ENCODE assay signal across 27 cellular contexts in genomic region chr3:30530084-30530483, GRCh38.
"Had no signal": no experiment of that assay in that cellular context is flagged by ENCODE, and none has a peak within 500 bp of the region (broad histone marks: within the 10 kb centered on the region; RNA-seq: fewer than 3 reads in every experiment).

No MANE protein-coding gene starts in this region.

- ATAC-seq: natural killer cell; psoas muscle; right cardiac atrium; sciatic nerve; stimulated activated memory B cell treated with anti-CD40 and anti-IgM and Interleukin-4, amounts not matched to agents 10 μg/mL and 1 μg/mL and 100 μg/mL, for 72 hours; stimulated activated naive CD8-positive, alpha-beta T cell treated with anti-CD3 and anti-CD28 coated beads, Interleukin-15, amount 100 ng/mL, for 72 hours; stimulated activated naive CD8-positive, alpha-beta T cell treated with anti-CD3 and anti-CD28 coated beads, Interleukin-15, Interleukin-2, amounts not matched to agents 100 U/mL and 50 U/mL, for 24 hours had no signal

- H2AFZ ChIP-seq: neural progenitor cell, parathyroid adenoma had no signal

- H3K79me2 ChIP-seq: parathyroid adenoma had no signal

- H3K27ac ChIP-seq: neural progenitor cell, ovary, parathyroid adenoma, psoas muscle, skin epidermis, spleen, suprapubic skin, testis, transverse colon, vagina had no signal

- H3K27me3 ChIP-seq: neural progenitor cell, ovary, spleen, suprapubic skin, testis, tibial artery, transverse colon, vagina had no signal

- H3K4me2 ChIP-seq: neural progenitor cell, smooth muscle cell had no signal

- H3K9me3 ChIP-seq: ovary, psoas muscle, spleen, suprapubic skin, testis, tibial artery, transverse colon, vagina had no signal

- H3K36me3 ChIP-seq: neural progenitor cell, ovary, spleen, suprapubic skin, tibial artery, transverse colon, vagina had no signal

- DNase-seq: natural killer cell; occipital lobe; ovary; posterior cingulate gyrus; psoas muscle; right cardiac atrium; spleen; stimulated activated CD4-positive, alpha-beta T cell treated with anti-CD3 and anti-CD28 coated beads, Interleukin-12 subunit alpha, Interleukin-12 subunit beta, amount 100 ng/mL, for 4 hours; stimulated activated CD4-positive, alpha-beta T cell treated with anti-CD3 and anti-CD28 coated beads, Interleukin-1b, Interleukin-23, amount 100 ng/mL, for 48 hours; stimulated activated CD4-positive, alpha-beta T cell treated with anti-CD3 and anti-CD28 coated beads, Interleukin-4, amount 100 ng/mL, for 1 hour; stimulated activated CD4-positive, alpha-beta T cell treated with anti-CD3 and anti-CD28 coated beads, Interleukin-4, amount 100 ng/mL, for 4 hours; stimulated activated CD8-positive, alpha-beta memory T cell treated with anti-CD3 and anti-CD28 coated beads, Interleukin-4, amount 100 ng/mL, for 48 hours; stimulated activated naive CD4-positive, alpha-beta T cell; stimulated activated naive CD8-positive, alpha-beta T cell treated with anti-CD3 and anti-CD28 coated beads, Interleukin-15, amount 100 ng/mL, for 72 hours; stimulated activated naive CD8-positive, alpha-beta T cell treated with anti-CD3 and anti-CD28 coated beads, Interleukin-15, Interleukin-2, amounts not matched to agents 100 U/mL and 50 U/mL, for 24 hours; substantia nigra; testis; tibial artery; transverse colon had no signal

- H3K9ac ChIP-seq: neural progenitor cell, parathyroid adenoma had no signal

- H3K4me1 ChIP-seq: neural progenitor cell, parathyroid adenoma, psoas muscle, vagina had no signal

- H3K4me3 ChIP-seq: neural progenitor cell, ovary, psoas muscle, skin epidermis, smooth muscle cell, spleen, suprapubic skin, testis, tibial artery, transverse colon, vagina had no signal
